Comparison of ENCODE assay signal across 15 cellular contexts in the genomic region with DNA sequence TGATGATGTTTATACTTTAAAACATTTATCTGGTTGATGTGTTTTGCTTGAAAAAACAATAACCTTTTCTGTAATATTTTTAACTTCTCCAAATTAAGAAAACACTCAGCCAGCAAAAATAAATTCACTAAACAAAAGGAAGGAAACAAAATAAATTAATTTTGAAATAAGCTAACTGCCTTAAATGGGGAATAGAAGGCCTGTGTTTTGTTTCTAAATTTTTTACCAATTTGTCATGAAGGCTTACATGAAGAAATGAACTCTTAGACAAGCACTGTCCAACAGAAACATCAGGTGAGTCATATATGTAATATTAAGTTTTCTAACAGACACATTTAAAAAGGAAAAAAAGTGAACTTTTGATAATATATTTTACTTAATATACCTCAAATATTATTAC.
DNase-seq lines count a peak whose midpoint lies in the region; ATAC-seq and TF ChIP-seq lines count a peak whose summit lies in the region.
"Had no signal": no experiment of that assay in that cellular context is flagged by ENCODE, and none has a peak within 500 bp of the region (broad histone marks: within the 10 kb centered on the region; RNA-seq: fewer than 3 reads in every experiment).

No MANE protein-coding gene starts in this region.

- H3K27me3 Mint-ChIP-seq in T-helper 2 cell treated with Interferon-gamma antibody and Interleukin-4, amounts not matched to agents 5 μg/mL and 100 μg/mL, for 36 hours (ENCODE audit: low read depth) = no peaks in the 10 kb centered on the region
- H3K27me3 Mint-ChIP-seq: activated CD4-positive, alpha-beta memory T cell treated with anti-CD3 and anti-CD28 coated beads for 36 hours had no signal

- peak; percentile 83 for DNase-seq in HCEC 1CT
- DNase-seq in amniotic stem cell (lab: John Stamatoyannopoulos, UW) = peak; percentile 9
- DNase-seq in fibroblast of pulmonary artery (ENCODE audit: low read depth) = peak; percentile 15
- no peak for DNase-seq in effector CD8-positive, alpha-beta T cell (lab: John Stamatoyannopoulos, UW)
- no peak for DNase-seq in activated CD4-positive, CD25-positive, alpha-beta regulatory T cell (lab: John Stamatoyannopoulos, UW)
- no peak for DNase-seq in T-helper 2 cell treated with Interferon-gamma antibody and Interleukin-4, amounts not matched to agents 5 μg/mL and 100 μg/mL, for 36 hours (ENCODE audit: low spot score)
- DNase-seq: activated CD4-positive, alpha-beta memory T cell treated with anti-CD3 and anti-CD28 coated beads for 36 hours; colonic mucosa; DMS79; left colon; midbrain; NCI-H1092; NCI-H526 treated with DMSO at 0.1 percent for 48 hours; occipital lobe had no signal

- H3K9me3 Mint-ChIP-seq in T-helper 2 cell treated with Interferon-gamma antibody and Interleukin-4, amounts not matched to agents 5 μg/mL and 100 μg/mL, for 36 hours = no peaks in the 10 kb centered on the region
- H3K9me3 Mint-ChIP-seq: activated CD4-positive, alpha-beta memory T cell treated with anti-CD3 and anti-CD28 coated beads for 36 hours had no signal

- H3K36me3 Mint-ChIP-seq in T-helper 2 cell treated with Interferon-gamma antibody and Interleukin-4, amounts not matched to agents 5 μg/mL and 100 μg/mL, for 36 hours (ENCODE audit: low read depth) = no peaks in the 10 kb centered on the region
- H3K36me3 Mint-ChIP-seq: activated CD4-positive, alpha-beta memory T cell treated with anti-CD3 and anti-CD28 coated beads for 36 hours had no signal

- peaks cover 8% of the 10 kb centered on the region for H3K4me1 Mint-ChIP-seq in T-helper 2 cell treated with Interferon-gamma antibody and Interleukin-4, amounts not matched to agents 5 μg/mL and 100 μg/mL, for 36 hours (ENCODE audit: low read depth)

- H3K4me3 Mint-ChIP-seq in T-helper 2 cell treated with Interferon-gamma antibody and Interleukin-4, amounts not matched to agents 5 μg/mL and 100 μg/mL, for 36 hours = no peak overlapping the region
- H3K4me3 Mint-ChIP-seq: activated CD4-positive, alpha-beta memory T cell treated with anti-CD3 and anti-CD28 coated beads for 36 hours had no signal

- no peak overlapping the region for H3K27ac Mint-ChIP-seq in T-helper 2 cell treated with Interferon-gamma antibody and Interleukin-4, amounts not matched to agents 5 μg/mL and 100 μg/mL, for 36 hours
- H3K27ac Mint-ChIP-seq: activated CD4-positive, alpha-beta memory T cell treated with anti-CD3 and anti-CD28 coated beads for 36 hours had no signal

- TF ChIP-seq CTCF in fibroblast of pulmonary artery (IDR thresholded peaks at IDR 0.05; ENCODE audit: low read length, missing control alignments) = no peak

- H3K4me3 ChIP-seq in fibroblast of pulmonary artery (replicated peaks; ENCODE audit: low read depth, low read length) = no peak overlapping the region
- H3K4me3 ChIP-seq: colonic mucosa had no signal

- ATAC-seq in GM21737 (IDR thresholded peaks at IDR 0.05; ENCODE audit: unreplicated experiment) = no peak
- ATAC-seq: left colon had no signal

Comparison
In these comparisons a context has a peak if more than half of its experiments do, and no peak if none do; other contexts are left out.
1. DNase-seq: peak in HCEC 1CT (single experiment), amniotic stem cell (single experiment) and fibroblast of pulmonary artery (single experiment); none in effector CD8-positive, alpha-beta T cell (single experiment), activated CD4-positive, CD25-positive, alpha-beta regulatory T cell (0 of 4) and T-helper 2 cell treated with Interferon-gamma antibody and Interleukin-4, amounts not matched to agents 5 μg/mL and 100 μg/mL, for 36 hours (single experiment).